Comparison of ENCODE assay signal across 1 cellular context in genomic region chr7:149547126-149547525, GRCh38.
TF ChIP-seq lines count a peak whose summit lies in the region.

No MANE protein-coding gene starts in this region.

TF ChIP-seq in GM12878, 131 proteins besides CTCF, POLR2A, EP300 and RAD21:
- TF ChIP-seq IRF3 (IDR thresholded peaks at IDR 0.05): no peak
- TF ChIP-seq SMC3 (IDR thresholded peaks at IDR 0.05; ENCODE audit: borderline replicate concordance, low read length): peak; percentile 8; the same call in 1 of the 2 replicates
